In genomic region chr9:97941323-97941722, GRCh38 we compare ENCODE assay signal across 1 cellular context.
TF ChIP-seq lines count a peak whose summit lies in the region.

No MANE protein-coding gene starts in this region.

TF ChIP-seq in K562, 482 proteins besides CTCF, POLR2A, EP300 and RAD21 (continued from another document):
- TF ChIP-seq, protein P1, sequence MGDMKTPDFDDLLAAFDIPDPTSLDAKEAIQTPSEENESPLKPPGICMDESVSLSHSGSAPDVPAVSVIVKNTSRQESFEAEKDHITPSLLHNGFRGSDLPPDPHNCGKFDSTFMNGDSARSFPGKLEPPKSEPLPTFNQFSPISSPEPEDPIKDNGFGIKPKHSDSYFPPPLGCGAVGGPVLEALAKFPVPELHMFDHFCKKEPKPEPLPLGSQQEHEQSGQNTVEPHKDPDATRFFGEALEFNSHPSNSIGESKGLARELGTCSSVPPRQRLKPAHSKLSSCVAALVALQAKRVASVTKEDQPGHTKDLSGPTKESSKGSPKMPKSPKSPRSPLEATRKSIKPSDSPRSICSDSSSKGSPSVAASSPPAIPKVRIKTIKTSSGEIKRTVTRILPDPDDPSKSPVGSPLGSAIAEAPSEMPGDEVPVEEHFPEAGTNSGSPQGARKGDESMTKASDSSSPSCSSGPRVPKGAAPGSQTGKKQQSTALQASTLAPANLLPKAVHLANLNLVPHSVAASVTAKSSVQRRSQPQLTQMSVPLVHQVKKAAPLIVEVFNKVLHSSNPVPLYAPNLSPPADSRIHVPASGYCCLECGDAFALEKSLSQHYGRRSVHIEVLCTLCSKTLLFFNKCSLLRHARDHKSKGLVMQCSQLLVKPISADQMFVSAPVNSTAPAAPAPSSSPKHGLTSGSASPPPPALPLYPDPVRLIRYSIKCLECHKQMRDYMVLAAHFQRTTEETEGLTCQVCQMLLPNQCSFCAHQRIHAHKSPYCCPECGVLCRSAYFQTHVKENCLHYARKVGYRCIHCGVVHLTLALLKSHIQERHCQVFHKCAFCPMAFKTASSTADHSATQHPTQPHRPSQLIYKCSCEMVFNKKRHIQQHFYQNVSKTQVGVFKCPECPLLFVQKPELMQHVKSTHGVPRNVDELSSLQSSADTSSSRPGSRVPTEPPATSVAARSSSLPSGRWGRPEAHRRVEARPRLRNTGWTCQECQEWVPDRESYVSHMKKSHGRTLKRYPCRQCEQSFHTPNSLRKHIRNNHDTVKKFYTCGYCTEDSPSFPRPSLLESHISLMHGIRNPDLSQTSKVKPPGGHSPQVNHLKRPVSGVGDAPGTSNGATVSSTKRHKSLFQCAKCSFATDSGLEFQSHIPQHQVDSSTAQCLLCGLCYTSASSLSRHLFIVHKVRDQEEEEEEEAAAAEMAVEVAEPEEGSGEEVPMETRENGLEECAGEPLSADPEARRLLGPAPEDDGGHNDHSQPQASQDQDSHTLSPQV (IDR thresholded peaks at IDR 0.05), result peak; percentile 95
- TF ChIP-seq JUND (IDR thresholded peaks at IDR 0.05; ENCODE audit: borderline replicate concordance, low read depth, low read length) (no peak), JUND (tag; IDR thresholded peaks at IDR 0.05; ENCODE audit: borderline replicate concordance, low read depth, low read length) (0 out of 3 replicates have a peak, but pooled peaks have one; percentile 23), ZNF740 (CRISPR knock-in tag; IDR thresholded peaks at IDR 0.05) (no peak), ZNF740 (tag; IDR thresholded peaks at IDR 0.05) (peak in 1 of 2 experiments; percentile 72; a peak in 2 of 4 replicates), NR2C1 (IDR thresholded peaks at IDR 0.05) (no peak), NR2C1 (tag; IDR thresholded peaks at IDR 0.05) (0 out of 2 replicates have a peak, but pooled peaks have one; percentile 46), TBL1XR1 (IDR thresholded peaks at IDR 0.05; ENCODE audit: low read length in 2 of 2) (no peak), RCOR1 (IDR thresholded peaks at IDR 0.05; ENCODE audit: borderline replicate concordance in 1 of 2, low read depth in 2 of 2, low read length in 2 of 2) (no peak), XRCC3 (IDR thresholded peaks at IDR 0.05) (no peak)
